ENCODE assay signal across 25 cellular contexts in the genomic region with DNA sequence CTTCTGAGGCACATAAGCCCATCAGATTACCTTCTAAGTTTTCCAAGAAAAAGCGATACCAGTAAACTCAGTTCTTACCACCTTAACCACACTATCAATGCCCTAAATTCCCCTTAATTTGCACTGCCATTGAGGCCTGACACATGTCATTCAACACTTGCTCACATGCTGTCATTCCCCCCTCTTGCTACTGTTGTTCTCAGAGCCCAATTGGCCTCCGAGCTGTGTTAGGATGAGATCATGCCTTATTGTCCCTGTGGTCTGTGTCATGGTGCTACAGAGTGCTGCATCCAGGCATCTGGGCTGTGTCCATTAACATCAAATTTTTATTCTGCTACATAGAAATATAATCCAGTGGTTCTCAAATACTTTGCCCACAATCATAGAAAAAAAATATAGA.
"Had no signal": no experiment of that assay in that cellular context is flagged by ENCODE, and none has a peak within 500 bp of the region (broad histone marks: within the 10 kb centered on the region; RNA-seq: fewer than 3 reads in every experiment).

No MANE protein-coding gene starts in this region.

- H3K27ac ChIP-seq: brain microvascular endothelial cell, cardiac muscle cell, SK-N-MC, VCaP had no signal

- H3K9me3 Mint-ChIP-seq: activated CD4-positive, alpha-beta memory T cell treated with anti-CD3 and anti-CD28 coated beads for 36 hours; activated CD4-positive, alpha-beta T cell treated with anti-CD3 and anti-CD28 coated beads, Interleukin-2, amount 10 ng/mL, durations not matched to agents 7 days and 5 days; activated naive CD4-positive, alpha-beta T cell treated with anti-CD3 and anti-CD28 coated beads, Interleukin-2, amount 10 ng/mL, durations not matched to agents 7 days and 5 days; activated naive CD8-positive, alpha-beta T cell treated with anti-CD3 and anti-CD28 coated beads for 36 hours; activated T-cell treated with anti-CD3 and anti-CD28 coated beads, Interleukin-2, amount 50 U/mL, for 4 hours; T-cell had no signal

- H3K36me3 Mint-ChIP-seq: activated CD4-positive, alpha-beta memory T cell treated with anti-CD3 and anti-CD28 coated beads for 36 hours; activated naive CD4-positive, alpha-beta T cell treated with anti-CD3 and anti-CD28 coated beads, Interleukin-2, amount 10 ng/mL, durations not matched to agents 7 days and 5 days; activated naive CD8-positive, alpha-beta T cell treated with anti-CD3 and anti-CD28 coated beads for 36 hours; T-cell had no signal

- ATAC-seq: activated T-cell treated with anti-CD3 and anti-CD28 coated beads, Interleukin-2, amount 50 U/mL, for 4 hours; Panc1; Right ventricle myocardium inferior; T-cell had no signal

- DNase-seq: activated CD4-positive, alpha-beta memory T cell treated with anti-CD3 and anti-CD28 coated beads for 36 hours; activated CD4-positive, alpha-beta T cell treated with anti-CD3 and anti-CD28 coated beads, Interleukin-2, amount 10 ng/mL, durations not matched to agents 7 days and 5 days; activated CD4-positive, CD25-positive, alpha-beta regulatory T cell; activated CD8-positive, alpha-beta memory T cell treated with anti-CD3 and anti-CD28 coated beads for 24 hours; activated effector memory CD4-positive, alpha-beta T cell treated with anti-CD3 and anti-CD28 coated beads, Interleukin-2, amount 50 U/mL, for 16 hours; activated naive CD4-positive, alpha-beta T cell treated with anti-CD3 and anti-CD28 coated beads, Interleukin-2, amount 10 ng/mL, durations not matched to agents 7 days and 5 days; activated naive CD8-positive, alpha-beta T cell treated with anti-CD3 and anti-CD28 coated beads for 36 hours; activated T-cell treated with anti-CD3 and anti-CD28 coated beads, Interleukin-2, amount 50 U/mL, for 4 hours; brain microvascular endothelial cell; Kasumi-1; NCI-H146; NCI-H1930; NCI-H2171 treated with DMSO at 0.1 percent for 48 hours; NCI-H345; NCI-H510A; NCI-H69; NK-92 treated with Interleukin-12 subunit alpha and Interleukin-12 subunit beta, amount 100 ng/mL, for 24 hours; OCI-M1; T-cell; T1000 had no signal

- H3K27me3 ChIP-seq: brain microvascular endothelial cell, cardiac muscle cell had no signal

- H3K4me3 ChIP-seq: cardiac muscle cell, SK-N-MC had no signal

- H3K27ac Mint-ChIP-seq: activated CD4-positive, alpha-beta memory T cell treated with anti-CD3 and anti-CD28 coated beads for 36 hours; activated CD4-positive, alpha-beta T cell treated with anti-CD3 and anti-CD28 coated beads, Interleukin-2, amount 10 ng/mL, durations not matched to agents 7 days and 5 days; activated naive CD4-positive, alpha-beta T cell treated with anti-CD3 and anti-CD28 coated beads, Interleukin-2, amount 10 ng/mL, durations not matched to agents 7 days and 5 days; activated naive CD8-positive, alpha-beta T cell treated with anti-CD3 and anti-CD28 coated beads for 36 hours; T-cell had no signal

- H3K36me3 ChIP-seq: brain microvascular endothelial cell, cardiac muscle cell had no signal

- H3K4me1 Mint-ChIP-seq: activated CD4-positive, alpha-beta T cell treated with anti-CD3 and anti-CD28 coated beads, Interleukin-2, amount 10 ng/mL, durations not matched to agents 7 days and 5 days; activated naive CD4-positive, alpha-beta T cell treated with anti-CD3 and anti-CD28 coated beads, Interleukin-2, amount 10 ng/mL, durations not matched to agents 7 days and 5 days had no signal

- H3K4me3 Mint-ChIP-seq: activated CD4-positive, alpha-beta memory T cell treated with anti-CD3 and anti-CD28 coated beads for 36 hours; activated CD4-positive, alpha-beta T cell treated with anti-CD3 and anti-CD28 coated beads, Interleukin-2, amount 10 ng/mL, durations not matched to agents 7 days and 5 days; activated naive CD4-positive, alpha-beta T cell treated with anti-CD3 and anti-CD28 coated beads, Interleukin-2, amount 10 ng/mL, durations not matched to agents 7 days and 5 days; activated naive CD8-positive, alpha-beta T cell treated with anti-CD3 and anti-CD28 coated beads for 36 hours; activated T-cell treated with anti-CD3 and anti-CD28 coated beads, Interleukin-2, amount 50 U/mL, for 4 hours; T-cell had no signal
